Comparison of ENCODE assay signal across 11 cellular contexts in the genomic region with DNA sequence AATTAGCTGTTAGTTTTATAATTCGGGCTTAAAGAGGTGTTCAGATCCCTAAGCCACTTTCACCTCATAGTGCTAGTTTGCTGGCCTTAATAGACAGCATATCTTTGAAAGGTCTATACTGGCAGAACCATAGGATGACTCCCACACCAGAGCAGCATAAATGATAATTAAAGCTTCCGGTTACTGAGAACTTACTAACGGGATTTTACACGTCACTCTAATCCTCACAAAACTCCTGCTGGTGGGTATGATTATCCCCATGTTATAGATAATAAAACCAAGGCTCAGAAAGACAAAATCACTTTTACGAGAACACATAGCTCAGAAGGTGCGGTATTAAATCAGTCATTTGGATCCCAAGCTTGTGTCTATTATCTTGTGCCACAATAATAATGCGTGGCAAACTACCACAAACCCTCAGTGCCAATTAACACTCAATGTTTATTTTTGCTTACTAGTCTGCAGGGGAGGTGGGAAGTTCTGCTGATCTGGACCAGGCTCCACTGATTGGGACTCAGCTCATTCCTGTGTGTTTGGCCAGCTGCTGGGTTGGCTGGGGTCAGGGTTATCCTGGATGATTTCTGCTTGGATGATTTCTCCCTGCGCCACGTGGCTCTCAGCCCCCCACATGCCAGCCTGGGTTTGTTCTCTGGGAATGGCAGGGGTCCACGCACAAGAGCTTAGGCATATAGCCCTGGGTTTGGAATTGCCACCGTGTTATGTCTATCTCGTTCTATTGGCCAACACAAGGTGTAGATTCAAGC.
A peak's percentile ranks its signal among the peaks of the same experiment; 100 is the strongest.
DNase-seq lines count a peak whose midpoint lies in the region; TF ChIP-seq lines count a peak whose summit lies in the region.
"Had no signal": no experiment of that assay in that cellular context is flagged by ENCODE, and none has a peak within 500 bp of the region (broad histone marks: within the 10 kb centered on the region; RNA-seq: fewer than 3 reads in every experiment).

No MANE protein-coding gene starts in this region.

- no TSS peak for BruUV-seq in A673 (replicated peaks; lab: Mats Ljungman, UMichigan)

- H3K36me3 Mint-ChIP-seq in nephron (ENCODE audit: low read depth) = no peaks in the 10 kb centered on the region

- no peak overlapping the region for H3K4me3 Mint-ChIP-seq in nephron
- H3K4me3 Mint-ChIP-seq: CD8-positive, alpha-beta memory T cell; GM23338 had no signal

- DNase-seq in A673 (ENCODE audit: low spot score) = peak; percentile 90
- DNase-seq in COR-L47 (lab: John Stamatoyannopoulos, UW) = peak; percentile 1
- DNase-seq in SJSA1 (ENCODE audit: low read depth in 1 of 2, low spot score in 2 of 2) = no peak
- DNase-seq in Ammon's horn (ENCODE audit: low spot score) = no peak
- no peak for DNase-seq in KG1 (lab: John Stamatoyannopoulos, UW)
- DNase-seq in T-helper 9 cell = no peak
- DNase-seq: CD8-positive, alpha-beta memory T cell had no signal

- H3K4me3 ChIP-seq in A673 (ENCODE audit: low read depth, low read length, poor library complexity, severe bottlenecking) = no peak overlapping the region
- H3K4me3 ChIP-seq in SJSA1 = no peak overlapping the region
- H3K4me3 ChIP-seq: A549, BLaER1, GM23338 had no signal

- CTCF ChIA-PET in A673 (lab: Charles Lee) = interaction anchor here (0.7 kb wide), 1 partner anchor 153 kb away, joined by 3 read pairs; no protein-coding TSS in a partner anchor

- H3K4me1 Mint-ChIP-seq in nephron = peaks cover 23% of the 10 kb centered on the region

- H3K27ac Mint-ChIP-seq in nephron = peak overlapping the region; percentile 24 to 95 (median 82)
- H3K27ac Mint-ChIP-seq: CD8-positive, alpha-beta memory T cell; GM23338 had no signal

- H3K4me1 ChIP-seq in A673 (ENCODE audit: insufficient read depth, low read length, poor library complexity, severe bottlenecking) (peaks cover 39% of the 10 kb centered on the region), SJSA1 (replicated peaks) (peaks cover 22% of the 10 kb centered on the region)
- H3K4me1 ChIP-seq: A549, BLaER1 had no signal

- no peaks in the 10 kb centered on the region for H3K27me3 Mint-ChIP-seq in nephron (ENCODE audit: low read depth)

- intact Hi-C loops in A673 (cut with micrococcal nuclease; ENCODE audit: unreplicated experiment) = loop anchor here (5.0 kb wide), 1 partner anchor 228 kb away; no protein-coding TSS in a partner anchor

- H3K36me3 ChIP-seq in A673 (ENCODE audit: insufficient read depth, low read length, poor library complexity, severe bottlenecking) (no peaks in the 10 kb centered on the region), SJSA1 (no peaks in the 10 kb centered on the region)
- H3K36me3 ChIP-seq: BLaER1 had no signal

- TF ChIP-seq CTCF in A673 (conservative IDR thresholded peaks at IDR 0.05; ENCODE audit: low read depth, low read length) (no peak), nephron (IDR thresholded peaks at IDR 0.05; ENCODE audit: unreplicated experiment in 3 of 3) (no peak)

- H3K9me3 Mint-ChIP-seq in nephron = peaks cover 2% of the 10 kb centered on the region

- H3K27me3 ChIP-seq in A673 (replicated peaks; ENCODE audit: insufficient read depth, low read depth, low read length, poor library complexity) = no peaks in the 10 kb centered on the region
- no peaks in the 10 kb centered on the region for H3K27me3 ChIP-seq in SJSA1 (replicated peaks)
- H3K27me3 ChIP-seq: BLaER1 had no signal

- H3K27ac ChIP-seq in A673 (ENCODE audit: low read depth, low read length, poor library complexity, severe bottlenecking) (peak overlapping the region; percentile 50), SJSA1 (peak overlapping the region; percentile 86)
- H3K27ac ChIP-seq: A549, BLaER1 had no signal

- H3K9me3 ChIP-seq in A673 (ENCODE audit: low read depth, low read length, poor library complexity, severe bottlenecking) = no peaks in the 10 kb centered on the region
- H3K9me3 ChIP-seq in SJSA1 (replicated peaks) = no peaks in the 10 kb centered on the region
- H3K9me3 ChIP-seq: A549, BLaER1 had no signal

- POLR2A ChIA-PET in A673 (lab: Charles Lee; ENCODE audit: low non-redundant PET) = interaction anchor here (0.6 kb wide), 1 partner anchor 19 kb away, joined by 4 read pairs; no protein-coding TSS in a partner anchor

Comparison
In these comparisons a context has a peak if more than half of its experiments do, and no peak if none do; other contexts are left out.
1. DNase-seq: peak in A673 (single experiment) and COR-L47 (single experiment); none in SJSA1 (0 of 2), Ammon's horn (single experiment), KG1 (single experiment) and T-helper 9 cell (single experiment).